9 cellular contexts compared by ENCODE assay signal in the genomic region with DNA sequence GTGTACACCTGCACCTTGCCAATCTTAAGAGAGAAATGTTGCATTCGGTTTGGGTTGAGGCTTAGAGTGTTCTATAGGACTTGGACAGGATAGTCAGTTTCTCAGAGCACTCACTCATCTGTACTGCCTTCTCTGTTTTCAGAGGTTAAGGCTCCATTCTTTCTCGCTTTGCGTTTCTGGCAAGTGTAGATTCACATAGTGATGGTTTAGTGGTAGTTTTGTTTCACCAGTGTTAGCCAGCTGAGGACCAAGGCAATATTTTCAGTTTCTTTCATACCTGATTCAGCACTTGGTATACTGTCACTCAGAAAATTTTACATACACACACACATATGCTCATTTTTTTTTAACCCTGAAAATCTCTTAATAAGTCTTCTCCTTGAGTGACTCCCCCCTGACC. TPM values are rescaled to one million over a fixed set of nuclear protein-coding genes. Genes with fewer than 3 reads are reported as not detected.
DNase-seq lines count a peak whose midpoint lies in the region; ATAC-seq, FAIRE-seq and TF ChIP-seq lines count a peak whose summit lies in the region.
"Had no signal": no experiment of that assay in that cellular context is flagged by ENCODE, and none has a peak within 500 bp of the region (broad histone marks: within the 10 kb centered on the region; RNA-seq: fewer than 3 reads in every experiment).

No MANE protein-coding gene starts in this region.

- no peak overlapping the region for H2AFZ ChIP-seq in OCI-LY3 (ENCODE audit: low read depth, low read length)
- H2AFZ ChIP-seq in H1 (ENCODE audit: low read length) = no peak overlapping the region
- H2AFZ ChIP-seq in osteoblast (ENCODE audit: low read length) = no peak overlapping the region

- peaks cover 8% of the 10 kb centered on the region; the same call in 1 of the 2 replicates for H3K4me1 ChIP-seq in Caco-2
- H3K4me1 ChIP-seq in OCI-LY3 (ENCODE audit: low read length) = peaks cover 43% of the 10 kb centered on the region
- H3K4me1 ChIP-seq in H1 (replicated peaks in 1 of 4; ENCODE audit: control insufficient read depth in 3 of 4, insufficient read depth in 4 of 4, low read length in 3 of 4) = peaks cover 0 to 5% (median 0%) of the 10 kb centered on the region in 4 experiments; a peak in 2 of 7 replicates
- H3K4me1 ChIP-seq in osteoblast (ENCODE audit: insufficient read depth, low read length) = peaks cover 11% of the 10 kb centered on the region

- no peak for ATAC-seq in GM19463 (IDR thresholded peaks at IDR 0.05; ENCODE audit: unreplicated experiment)
- ATAC-seq in GM19035 (IDR thresholded peaks at IDR 0.05; ENCODE audit: unreplicated experiment) = no peak

- H3K79me1 ChIP-seq in H1 (ENCODE audit: low read depth, low read length) = peaks cover 11% of the 10 kb centered on the region; the same call in 1 of the 2 replicates

- POLR2A ChIA-PET in Caco-2 (lab: Charles Lee) = interaction anchor here (0.6 to 0.9 kb wide), 2 partner anchors 36 to 45 kb away, joined by 3 to 4 read pairs; no protein-coding TSS in a partner anchor
- POLR2A ChIA-PET in H1 (lab: Charles Lee; ENCODE audit: partially characterized antibody) = interaction anchor here (0.7 to 3.0 kb wide), 7 partner anchors 9 to 90 kb away, joined by 3 to 11 read pairs (median 4); a partner anchor contains a TSS

- H2AK5ac ChIP-seq in H1 (ENCODE audit: low read depth, low read length) = no peak overlapping the region

- H2BK20ac ChIP-seq in H1 (ENCODE audit: low read length) = no peak overlapping the region

- CTCF ChIA-PET in Caco-2 (lab: Charles Lee) = interaction anchor here (1.0 kb wide), 1 partner anchor 34 kb away, joined by 3 read pairs; no protein-coding TSS in a partner anchor
- CTCF ChIA-PET in H1 (lab: Charles Lee; ENCODE audit: partially characterized antibody) = interaction anchor here (0.5 to 1.3 kb wide), 3 partner anchors 10 to 992 kb away, joined by 3 read pairs; no protein-coding TSS in a partner anchor

- peak overlapping the region; percentile 80 for H3K9ac ChIP-seq in OCI-LY3 (ENCODE audit: low read length)
- peak overlapping the region; percentile 44 to 91 (median 82); a peak in 3 of 7 replicates for H3K9ac ChIP-seq in H1 (replicated peaks in 1 of 4; ENCODE audit: extremely low read depth in 1 of 4, low read depth in 3 of 4, low read length in 3 of 4)

- no peaks in the 10 kb centered on the region for H3K27me3 Mint-ChIP-seq in Caco-2 (ENCODE audit: insufficient read depth, unreplicated experiment)

- no peak for TF ChIP-seq POLR2A in H1 (IDR thresholded peaks at IDR 0.05; ENCODE audit: control extremely low read depth in 1 of 2, low read depth in 2 of 2, low read length in 2 of 2)

- peaks cover 6% of the 10 kb centered on the region for H3K23me2 ChIP-seq in H1 (ENCODE audit: low read depth, low read length)

- peaks cover 9% of the 10 kb centered on the region for H3K4me1 Mint-ChIP-seq in Caco-2 (ENCODE audit: low read depth, unreplicated experiment)

- H2BK15ac ChIP-seq in H1 (ENCODE audit: low read length) = no peak overlapping the region

- intact Hi-C loops in Caco-2 (cut with micrococcal nuclease; ENCODE audit: unreplicated experiment) (no loop called here), posterior vena cava (cut with DNase I) (loop anchor here in 1 of 2 donors (5.0 kb wide), 1 partner anchor 35 kb away; no protein-coding TSS in a partner anchor)

- no peak overlapping the region for H3K4ac ChIP-seq in H1 (replicated peaks; ENCODE audit: insufficient read length, low read depth, low read length)

- H4K8ac ChIP-seq in H1 (ENCODE audit: extremely low read depth, insufficient read depth, low read length) = no peak overlapping the region

- H3K4me2 ChIP-seq in OCI-LY3 (ENCODE audit: low read length) = peak overlapping the region; percentile 96
- peak overlapping the region; percentile 78 to 90 for H3K4me2 ChIP-seq in H1 (ENCODE audit: insufficient read depth in 1 of 2, low read depth in 2 of 2, low read length in 2 of 2)
- H3K4me2 ChIP-seq in osteoblast (ENCODE audit: insufficient read depth, low read length) = peak overlapping the region; percentile 91

- no peak overlapping the region for H3K14ac ChIP-seq in H1 (ENCODE audit: insufficient read length)

- peak overlapping the region; percentile 95 for H3K27ac Mint-ChIP-seq in Caco-2 (ENCODE audit: unreplicated experiment)

- H3K27me3 ChIP-seq in Caco-2 (replicated peaks; ENCODE audit: control insufficient read depth, insufficient read depth, low read length) = no peaks in the 10 kb centered on the region
- no peaks in the 10 kb centered on the region for H3K27me3 ChIP-seq in OCI-LY3 (ENCODE audit: low read depth, low read length)
- no peaks in the 10 kb centered on the region for H3K27me3 ChIP-seq in H1 (replicated peaks in 1 of 4; ENCODE audit: control insufficient read depth in 3 of 4, extremely low read depth in 1 of 4, insufficient read depth in 3 of 4, low read length in 3 of 4)
- H3K27me3 ChIP-seq in osteoblast (ENCODE audit: insufficient read depth, low read length) = no peaks in the 10 kb centered on the region

- no peak for FAIRE-seq in H1 (lab: Jason Lieb, UNC)

- H3K9me3 ChIP-seq in Caco-2 (no peaks in the 10 kb centered on the region), OCI-LY3 (ENCODE audit: insufficient read depth, low read length) (no peaks in the 10 kb centered on the region), H1 (ENCODE audit: insufficient read depth in 2 of 2, low read depth in 1 of 2, low read length in 1 of 2) (no peaks in the 10 kb centered on the region), osteoblast (ENCODE audit: low read depth, low read length) (no peaks in the 10 kb centered on the region)

- H3K56ac ChIP-seq in H1 (replicated peaks; ENCODE audit: insufficient read length, low read depth, low read length) = no peak overlapping the region

- TF ChIP-seq RAD21 in H1 (IDR thresholded peaks at IDR 0.05 in 1 of 2, conservative IDR thresholded peaks at IDR 0.05 in 1 of 2; ENCODE audit: low read depth in 2 of 2, low read length in 2 of 2) = no peak

- no peak overlapping the region for H2BK120ac ChIP-seq in H1 (replicated peaks; ENCODE audit: low read depth, low read length)

- H3K36me3 ChIP-seq in Caco-2 (ENCODE audit: control insufficient read depth, insufficient read depth, low read length) (peaks cover 4% of the 10 kb centered on the region; the same call in 1 of the 2 replicates), OCI-LY3 (replicated peaks; ENCODE audit: low read depth, low read length) (peaks cover 21% of the 10 kb centered on the region), H1 (ENCODE audit: control insufficient read depth in 2 of 4, insufficient read depth in 4 of 4, low read length in 3 of 4) (peaks cover 11 to 24% (median 19%) of the 10 kb centered on the region in 4 experiments; a peak in 7 of 8 replicates), osteoblast (ENCODE audit: insufficient read depth, low read length) (peaks cover 43% of the 10 kb centered on the region)

- peaks cover 45% of the 10 kb centered on the region for H3K36me3 Mint-ChIP-seq in Caco-2 (ENCODE audit: insufficient read depth, unreplicated experiment)

- no peak overlapping the region for H3K23ac ChIP-seq in H1 (ENCODE audit: insufficient read length)

- no peaks in the 10 kb centered on the region for H3K9me3 Mint-ChIP-seq in Caco-2 (ENCODE audit: unreplicated experiment)

- no peak overlapping the region for H2BK5ac ChIP-seq in H1 (ENCODE audit: low read depth, low read length)

- DNase-seq in Caco-2 (no peak), H1 (ENCODE audit: low read depth in 1 of 2, low spot score in 2 of 2) (no peak), osteoblast (ENCODE audit: insufficient read length, low spot score, missing footprints) (no peak), HUDEP-2 (lab: John Stamatoyannopoulos, UW; ENCODE audit: unreplicated experiment in 76 of 76) (no peak), posterior vena cava (ENCODE audit: low spot score) (no peak)
- DNase-seq: T-helper 9 cell had no signal

- no peak overlapping the region for H3K18ac ChIP-seq in H1 (ENCODE audit: extremely low read depth, low read length)

- H3K27ac ChIP-seq in OCI-LY3 (ENCODE audit: low read length) (no peak overlapping the region), H1 (ENCODE audit: low read depth, low read length) (no peak overlapping the region), osteoblast (ENCODE audit: low read depth, low read length) (peak overlapping the region; percentile 88)

- peak overlapping the region; percentile 91 for H3K4me3 Mint-ChIP-seq in Caco-2 (ENCODE audit: unreplicated experiment)

- TF ChIP-seq EP300 in H1 (IDR thresholded peaks at IDR 0.05; ENCODE audit: borderline replicate concordance in 1 of 2, low read depth in 2 of 2, low read length in 2 of 2) = no peak

- no TSS peak for BruUV-seq in Caco-2 (replicated peaks; lab: Mats Ljungman, UMichigan)

- H3K4me3 ChIP-seq in Caco-2 (ENCODE audit: low read depth, low read length) = peak overlapping the region; percentile 93
- H3K4me3 ChIP-seq in OCI-LY3 (ENCODE audit: low read length) = peak overlapping the region; percentile 83
- peak overlapping the region; percentile 78 to 97 (median 94); a peak in 7 of 8 replicates for H3K4me3 ChIP-seq in H1 (ENCODE audit: extremely low read depth in 1 of 4, insufficient read depth in 2 of 4, low read depth in 3 of 4, low read length in 4 of 4)
- H3K4me3 ChIP-seq in osteoblast (ENCODE audit: insufficient read depth, low read length) = peak overlapping the region; percentile 98

- H3K79me2 ChIP-seq in OCI-LY3 (ENCODE audit: low read length) (peaks cover 25% of the 10 kb centered on the region), H1 (ENCODE audit: control insufficient read depth in 1 of 2, insufficient read depth in 2 of 2, low read length in 2 of 2) (peaks cover 11 to 21% of the 10 kb centered on the region in 2 experiments), osteoblast (ENCODE audit: insufficient read depth, low read length) (peaks cover 46% of the 10 kb centered on the region)

- no peak overlapping the region for H4K5ac ChIP-seq in H1 (ENCODE audit: insufficient read length, low read depth, low read length)

- TF ChIP-seq CTCF in Caco-2 (IDR thresholded peaks at IDR 0.05; ENCODE audit: insufficient read depth in 1 of 2, low read depth in 1 of 2, low read length in 1 of 2, severe bottlenecking in 1 of 2, unreplicated experiment in 1 of 2) (no peak), OCI-LY3 (IDR thresholded peaks at IDR 0.05; ENCODE audit: low read depth, low read length) (no peak), H1 (IDR thresholded peaks at IDR 0.05; ENCODE audit: control extremely low read depth in 1 of 3, insufficient read depth in 1 of 3, low read depth in 1 of 3, low read length in 3 of 3) (no peak), osteoblast (IDR thresholded peaks at IDR 0.05; ENCODE audit: extremely low read depth, low read depth, low read length) (no peak)

- H4K20me1 ChIP-seq in OCI-LY3 (ENCODE audit: insufficient read depth, low read length) = peaks cover 15% of the 10 kb centered on the region
- H4K20me1 ChIP-seq in H1 (replicated peaks in 1 of 2; ENCODE audit: control insufficient read depth in 1 of 2, insufficient read depth in 2 of 2, low read length in 2 of 2) = peaks cover 0 to 7% of the 10 kb centered on the region in 2 experiments
- peaks cover 20% of the 10 kb centered on the region for H4K20me1 ChIP-seq in osteoblast (ENCODE audit: insufficient read depth, low read length)

- H2BK12ac ChIP-seq in H1 (ENCODE audit: low read depth, low read length) = no peak overlapping the region

- H4K91ac ChIP-seq in H1 (replicated peaks; ENCODE audit: insufficient read length, low read length) = no peak overlapping the region

- 84% methylated on average over 3 of the region's 3 CpGs; no CpG with 5 or more reads in 1 of the 2 experiments for WGBS in H1 (ENCODE audit: extremely low coverage in 1 of 2, insufficient coverage in 1 of 2, insufficient read length in 1 of 2, insufficient replicate concordance in 2 of 2, low coverage in 1 of 2, low lambda C conversion rate in 2 of 2, missing lambda C conversion rate in 1 of 2), 2 experiments

RNA-seq across cellular contexts. Expression of a gene that starts 1.3 kb away (rescaled TPM):
- total RNA-seq in Caco-2 (2022) (40.6 and 44.8 TPM in 2 replicates), osteoblast (13.6 and 15.9 TPM in 2 replicates), posterior vena cava (10 to 100 TPM; 26.5 to 26.9 TPM)
- total RNA-seq in H1 (2021; fragmentation: NEBNext Ultra II Directional; extraction: Animal tissue kit (Norgen Biotek cat#: 25700)) = 20.8 and 23.8 TPM in 2 replicates
- 12.1 and 14.7 TPM in 2 replicates for polyA plus RNA-seq in H1 (2011; rRNA removed)
- polyA plus RNA-seq in H1 (2011; cell fraction: cytosol; rRNA removed) = 12.5 TPM
- polyA plus RNA-seq in H1 (2011; cell fraction: nucleus; rRNA removed) = 16.2 TPM
- polyA plus RNA-seq in H1 (2012, experiment 1 of 2) = 13.2 to 17.9 TPM (median 15.1 TPM) in 4 replicates
- polyA plus RNA-seq in H1 (2012, experiment 2 of 2) = 6.2 TPM
- polyA plus RNA-seq in H1 (2013, experiment 1 of 2) = 10.0 TPM
- polyA plus RNA-seq in H1 (2013, experiment 2 of 2) = 9.9 TPM
- polyA minus RNA-seq in H1 (2011; rRNA and poly(A)+ RNA removed) = 24.8 and 25.3 TPM in 2 replicates
- polyA minus RNA-seq in H1 (2011; cell fraction: cytosol; rRNA and poly(A)+ RNA removed) = 10.6 TPM
- polyA minus RNA-seq in H1 (2011; cell fraction: nucleus; rRNA and poly(A)+ RNA removed) = 16.9 TPM

RNA-seq across cellular contexts. Expression of a gene that starts 36.9 kb away (rescaled TPM):
- 16.3 and 16.9 TPM in 2 replicates for total RNA-seq in Caco-2 (2022)
- 13.6 and 14.1 TPM in 2 replicates for total RNA-seq in H1 (2021; fragmentation: NEBNext Ultra II Directional; extraction: Animal tissue kit (Norgen Biotek cat#: 25700))
- 9.5 and 12.4 TPM in 2 replicates for polyA plus RNA-seq in H1 (2011; rRNA removed)
- 13.4 TPM for polyA plus RNA-seq in H1 (2011; cell fraction: cytosol; rRNA removed)
- polyA plus RNA-seq in H1 (2011; cell fraction: nucleus; rRNA removed) = 16.8 TPM
- polyA plus RNA-seq in H1 (2012, experiment 1 of 2) = 9.8 to 11.9 TPM (median 10.4 TPM) in 4 replicates
- 10.7 TPM for polyA plus RNA-seq in H1 (2012, experiment 2 of 2)
- polyA plus RNA-seq in H1 (2013, experiment 1 of 2) = 6.8 TPM
- polyA plus RNA-seq in H1 (2013, experiment 2 of 2) = 6.1 TPM
- 7.1 and 8.1 TPM in 2 replicates for polyA minus RNA-seq in H1 (2011; rRNA and poly(A)+ RNA removed)
- 7.2 TPM for polyA minus RNA-seq in H1 (2011; cell fraction: cytosol; rRNA and poly(A)+ RNA removed)
- 11.2 TPM for polyA minus RNA-seq in H1 (2011; cell fraction: nucleus; rRNA and poly(A)+ RNA removed)
- 7.1 and 12.3 TPM in 2 replicates for total RNA-seq in osteoblast
- 1 to 10 TPM; 5.7 to 6.1 TPM for total RNA-seq in posterior vena cava

RNA-seq across cellular contexts. Expression of a gene that starts 38.5 kb away (rescaled TPM):
- total RNA-seq in Caco-2 (2022) (135 and 139 TPM in 2 replicates), osteoblast (82.5 and 104 TPM in 2 replicates), posterior vena cava (10 to 100 TPM; 61.8 to 67.3 TPM)
- 67.9 and 68.4 TPM in 2 replicates for total RNA-seq in H1 (2021; fragmentation: NEBNext Ultra II Directional; extraction: Animal tissue kit (Norgen Biotek cat#: 25700))
- polyA plus RNA-seq in H1 (2011; rRNA removed) = 35.2 and 43.9 TPM in 2 replicates
- 36.6 TPM for polyA plus RNA-seq in H1 (2011; cell fraction: cytosol; rRNA removed)
- polyA plus RNA-seq in H1 (2011; cell fraction: nucleus; rRNA removed) = 37.1 TPM
- polyA plus RNA-seq in H1 (2012, experiment 1 of 2) = 30.6 to 53.3 TPM (median 40.2 TPM) in 4 replicates
- 3.4 TPM for polyA plus RNA-seq in H1 (2012, experiment 2 of 2)
- 31.6 TPM for polyA plus RNA-seq in H1 (2013, experiment 1 of 2)
- polyA plus RNA-seq in H1 (2013, experiment 2 of 2) = 31.2 TPM
- polyA minus RNA-seq in H1 (2011; rRNA and poly(A)+ RNA removed) = 128 and 152 TPM in 2 replicates
- 61.9 TPM for polyA minus RNA-seq in H1 (2011; cell fraction: cytosol; rRNA and poly(A)+ RNA removed)
- polyA minus RNA-seq in H1 (2011; cell fraction: nucleus; rRNA and poly(A)+ RNA removed) = 94.5 TPM

RNA-seq across cellular contexts. Expression of a gene that starts 48.2 kb away (rescaled TPM):
- total RNA-seq in Caco-2 (2022) (310 and 331 TPM in 2 replicates), osteoblast (213 and 229 TPM in 2 replicates), posterior vena cava (100 to 1,000 TPM; 105 to 117 TPM)
- 245 and 248 TPM in 2 replicates for total RNA-seq in H1 (2021; fragmentation: NEBNext Ultra II Directional; extraction: Animal tissue kit (Norgen Biotek cat#: 25700))
- 163 and 190 TPM in 2 replicates for polyA plus RNA-seq in H1 (2011; rRNA removed)
- 258 TPM for polyA plus RNA-seq in H1 (2011; cell fraction: cytosol; rRNA removed)
- polyA plus RNA-seq in H1 (2011; cell fraction: nucleus; rRNA removed) = 226 TPM
- polyA plus RNA-seq in H1 (2012, experiment 1 of 2) = 182 to 203 TPM (median 189 TPM) in 4 replicates
- 79.0 TPM for polyA plus RNA-seq in H1 (2012, experiment 2 of 2)
- 103 TPM for polyA plus RNA-seq in H1 (2013, experiment 1 of 2)
- 101 TPM for polyA plus RNA-seq in H1 (2013, experiment 2 of 2)
- 311 and 412 TPM in 2 replicates for polyA minus RNA-seq in H1 (2011; rRNA and poly(A)+ RNA removed)
- polyA minus RNA-seq in H1 (2011; cell fraction: cytosol; rRNA and poly(A)+ RNA removed) = 98.5 TPM
- 127 TPM for polyA minus RNA-seq in H1 (2011; cell fraction: nucleus; rRNA and poly(A)+ RNA removed)
